ENCODE assay signal across 15 cellular contexts in the genomic region with DNA sequence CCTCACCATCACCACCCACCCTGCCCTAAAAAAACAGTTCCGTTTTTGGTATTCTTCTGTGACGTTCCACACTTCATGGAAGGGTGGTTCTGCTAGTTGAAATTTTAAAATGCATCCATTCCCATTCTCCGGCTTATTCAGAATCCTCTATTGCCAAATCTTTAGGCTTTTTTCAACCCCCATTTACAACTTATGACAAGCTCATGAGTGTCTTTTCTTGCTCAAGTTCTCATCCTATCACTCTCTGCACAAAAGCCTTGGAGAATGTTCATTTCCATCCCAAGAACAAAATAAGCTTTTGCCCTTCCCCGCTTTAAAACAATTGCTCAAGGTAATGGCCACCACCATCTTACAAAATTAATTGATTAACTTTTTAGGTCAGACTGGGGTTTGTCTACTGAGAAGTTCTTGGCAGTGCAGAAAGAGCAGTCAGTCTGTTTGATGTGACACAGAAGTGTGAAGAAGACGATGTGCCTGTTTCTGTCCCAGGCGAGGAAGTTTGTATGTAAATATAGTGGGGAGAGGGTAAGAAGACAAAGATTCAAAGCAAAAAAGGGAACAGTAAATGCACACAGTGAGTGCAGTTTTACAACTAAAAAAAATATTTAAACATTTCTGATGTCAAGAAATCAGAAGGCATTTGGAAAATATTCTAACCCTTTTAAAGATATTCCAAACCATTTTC.
DNase-seq lines count a peak whose midpoint lies in the region; ATAC-seq lines count a peak whose summit lies in the region.
"Had no signal": no experiment of that assay in that cellular context is flagged by ENCODE, and none has a peak within 500 bp of the region (broad histone marks: within the 10 kb centered on the region; RNA-seq: fewer than 3 reads in every experiment).

No MANE protein-coding gene starts in this region.

- POLR2A ChIA-PET in CD8-positive, alpha-beta memory T cell (lab: Charles Lee), result no interaction called here

- H3K27me3 ChIP-seq in CD8-positive, alpha-beta memory T cell (ENCODE audit: insufficient read depth, low read length, poor library complexity, severe bottlenecking), result no peaks in the 10 kb centered on the region
- H3K27me3 ChIP-seq: BLaER1, dorsolateral prefrontal cortex had no signal

- DNase-seq in amniotic epithelial cell (ENCODE audit: low read depth) (peak; percentile 59), A172 (ENCODE audit: low spot score) (no peak), left lobe of liver (ENCODE audit: low spot score) (no peak)
- DNase-seq in stimulated activated CD4-positive, alpha-beta T cell treated with anti-CD3 and anti-CD28 coated beads, Interleukin-12 subunit alpha, Interleukin-12 subunit beta, amount 100 ng/mL, for 4 hours, result no peak
- DNase-seq in CD8-positive, alpha-beta memory T cell, result no peak
- DNase-seq: amygdala; Kasumi-1; left ventricle myocardium superior; stimulated activated CD4-positive, alpha-beta T cell treated with anti-CD3 and anti-CD28 coated beads, Interleukin-15, amount 100 ng/mL, for 24 hours; stimulated activated CD8-positive, alpha-beta memory T cell treated with anti-CD3 and anti-CD28 coated beads, Interleukin-4, amount 100 ng/mL, for 48 hours had no signal

- H3K4me1 ChIP-seq in CD8-positive, alpha-beta memory T cell (ENCODE audit: insufficient read depth, low read length), result no peaks in the 10 kb centered on the region

- CTCF ChIA-PET in CD8-positive, alpha-beta memory T cell (lab: Charles Lee), result no interaction called here

- H3K9me3 Mint-ChIP-seq in CD8-positive, alpha-beta memory T cell, result peaks cover 0 to 4% (median 0%) of the 10 kb centered on the region in 5 donors

- H3K4me1 Mint-ChIP-seq in CD8-positive, alpha-beta memory T cell, result no peaks in the 10 kb centered on the region

- H3K36me3 Mint-ChIP-seq in CD8-positive, alpha-beta memory T cell, result no peaks in the 10 kb centered on the region

- H3K27me3 Mint-ChIP-seq in CD8-positive, alpha-beta memory T cell, result peaks cover 12 to 30% of the 10 kb centered on the region in 2 donors

- H3K9me3 ChIP-seq in CD8-positive, alpha-beta memory T cell (ENCODE audit: low read length), result no peaks in the 10 kb centered on the region

- no peaks in the 10 kb centered on the region for H3K36me3 ChIP-seq in CD8-positive, alpha-beta memory T cell (ENCODE audit: insufficient read depth, low read length)

- H3K4me3 Mint-ChIP-seq in CD8-positive, alpha-beta memory T cell, result no peak overlapping the region

- H3K4me3 ChIP-seq in CD8-positive, alpha-beta memory T cell (ENCODE audit: low read length), result no peak overlapping the region
- H3K4me3 ChIP-seq: BLaER1 had no signal

- H3K27ac ChIP-seq in CD8-positive, alpha-beta memory T cell (ENCODE audit: low read depth, low read length), result no peak overlapping the region
- H3K27ac ChIP-seq: BLaER1 had no signal

- no peak overlapping the region for H3K27ac Mint-ChIP-seq in CD8-positive, alpha-beta memory T cell

- ATAC-seq in GM18499 (IDR thresholded peaks at IDR 0.05; ENCODE audit: insufficient read depth, unreplicated experiment) (peak; percentile 84), GM21367 (IDR thresholded peaks at IDR 0.05; ENCODE audit: unreplicated experiment) (peak; percentile 69), HG02938 (IDR thresholded peaks at IDR 0.05; ENCODE audit: unreplicated experiment) (peak; percentile 50), left lobe of liver (no peak)
